In the genomic region with DNA sequence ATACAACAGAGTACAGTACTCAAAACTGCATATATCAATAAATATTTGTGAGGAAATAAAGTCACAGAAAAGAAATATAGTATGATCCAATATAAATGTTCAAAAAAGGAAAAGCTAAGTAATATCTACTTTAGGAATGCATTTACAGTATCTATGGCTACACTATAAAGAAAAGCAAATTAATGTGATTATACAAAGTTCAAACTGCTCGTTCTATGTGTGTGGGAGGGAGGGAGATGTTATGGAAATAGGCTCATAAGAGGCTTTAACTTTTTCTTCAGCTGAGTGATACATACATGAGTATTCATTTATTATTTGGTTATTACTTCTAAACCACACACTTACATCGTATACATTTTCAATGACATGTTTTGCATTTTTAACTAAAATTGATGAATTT, we compare ENCODE assay signal across 26 cellular contexts.
DNase-seq lines count a peak whose midpoint lies in the region; ATAC-seq, FAIRE-seq and TF ChIP-seq lines count a peak whose summit lies in the region.
"Had no signal": no experiment of that assay in that cellular context is flagged by ENCODE, and none has a peak within 500 bp of the region (broad histone marks: within the 10 kb centered on the region; RNA-seq: fewer than 3 reads in every experiment).

No MANE protein-coding gene starts in this region.

- peaks cover 0 to 64% (median 0%) of the 10 kb centered on the region in 11 experiments; a peak in 9 of 22 replicates for H3K9me3 ChIP-seq in BLaER1 treated with 17β-estradiol and CSF1 and Interleukin-3, amounts not matched to agents 10 nM and 100 nM (replicated peaks in 1 of 11)
- H3K9me3 ChIP-seq in OCI-LY7 (ENCODE audit: low read length) = no peaks in the 10 kb centered on the region
- H3K9me3 ChIP-seq: BLaER1, breast epithelium, lower lobe of right lung, right atrium auricular region had no signal

- H3K4me1 ChIP-seq in BLaER1 treated with 17β-estradiol and CSF1 and Interleukin-3, amounts not matched to agents 10 nM and 100 nM = peaks cover 0 to 47% (median 16%) of the 10 kb centered on the region in 10 experiments; a peak in 17 of 20 replicates
- peaks cover 12% of the 10 kb centered on the region for H3K4me1 ChIP-seq in OCI-LY7 (ENCODE audit: insufficient read depth, low read length, poor library complexity, severe bottlenecking)
- H3K4me1 ChIP-seq: BLaER1, breast epithelium, lower lobe of right lung, parathyroid adenoma, right atrium auricular region had no signal

- TF ChIP-seq CTCF in OCI-LY7 (conservative IDR thresholded peaks at IDR 0.05; ENCODE audit: low read length) (no peak), fibroblast of mammary gland (conservative IDR thresholded peaks at IDR 0.05; ENCODE audit: control insufficient read depth, insufficient read depth, low read depth, low read length) (no peak)

- peak overlapping the region in 6 of 11 experiments; percentile 41 to 79 (median 64); a peak in 11 of 22 replicates for H3K4me2 ChIP-seq in BLaER1 treated with 17β-estradiol and CSF1 and Interleukin-3, amounts not matched to agents 10 nM and 100 nM
- peak overlapping the region; percentile 24 for H3K4me2 ChIP-seq in OCI-LY7 (ENCODE audit: low read length)
- H3K4me2 ChIP-seq: BLaER1, PC-9 had no signal

- H4K20me1 ChIP-seq in BLaER1 treated with 17β-estradiol and CSF1 and Interleukin-3, amounts not matched to agents 10 nM and 100 nM = no peaks in the 10 kb centered on the region
- no peaks in the 10 kb centered on the region for H4K20me1 ChIP-seq in OCI-LY7 (ENCODE audit: insufficient read depth, low read length)
- H4K20me1 ChIP-seq: BLaER1 had no signal

- ATAC-seq in GM21390 (IDR thresholded peaks at IDR 0.05; ENCODE audit: unreplicated experiment) = no peak

- no TSS peak for BruUV-seq in OCI-LY7 (replicated peaks; lab: Mats Ljungman, UMichigan)

- POLR2A ChIA-PET in OCI-LY7 (lab: Charles Lee) = interaction anchor here (1.0 kb wide), 1 partner anchor 23 kb away, joined by 3 read pairs; no protein-coding TSS in a partner anchor

- H3K79me2 ChIP-seq in OCI-LY7 (ENCODE audit: insufficient read depth, low read depth, low read length) = no peaks in the 10 kb centered on the region
- H3K79me2 ChIP-seq: parathyroid adenoma had no signal

- H3K27me3 ChIP-seq in BLaER1 treated with 17β-estradiol and CSF1 and Interleukin-3, amounts not matched to agents 10 nM and 100 nM = no peaks in the 10 kb centered on the region
- H3K27me3 ChIP-seq: BLaER1, breast epithelium, heart left ventricle, right atrium auricular region had no signal

- intact Hi-C loops in OCI-LY7 (cut with micrococcal nuclease; ENCODE audit: unreplicated experiment) = no loop called here

- FAIRE-seq in GM19239 (lab: Jason Lieb, UNC) = peak; percentile 80

- DNase-seq in GM19239 (ENCODE audit: insufficient read length, low spot score) = no peak
- no peak for DNase-seq in OCI-LY7 (ENCODE audit: low spot score)
- peak; percentile 18 for DNase-seq in fibroblast of mammary gland (ENCODE audit: low read depth)
- no peak for DNase-seq in activated naive CD4-positive, alpha-beta T cell treated with Interleukin-2 at 50 U/mL for 16 hours
- DNase-seq in DMS79 treated with DMSO at 0.1 percent for 48 hours (lab: John Stamatoyannopoulos, UW) = no peak
- DNase-seq in NAMALWA (ENCODE audit: low spot score) = no peak
- DNase-seq: activated CD4-positive, alpha-beta T cell treated with anti-CD3 and anti-CD28 coated beads, Interleukin-2, amount 10 ng/mL, durations not matched to agents 24 days and 14 days; activated naive CD4-positive, alpha-beta T cell treated with anti-CD3 and anti-CD28 coated beads, Interleukin-2, amount 10 ng/mL, durations not matched to agents 7 days and 5 days; DND-41; effector memory CD4-positive, alpha-beta T cell; heart left ventricle; lower lobe of right lung; nephron progenitor cell; SHP77; stimulated activated CD4-positive, alpha-beta T cell treated with anti-CD3 and anti-CD28 coated beads, Interleukin-12 subunit alpha, Interleukin-12 subunit beta, amount 100 ng/mL, for 4 hours; stimulated activated CD4-positive, alpha-beta T cell treated with anti-CD3 and anti-CD28 coated beads, Interleukin-4, amount 100 ng/mL, for 1 hour; SW 1271; T-helper 9 cell had no signal

- H3K4me3 ChIP-seq in BLaER1 treated with 17β-estradiol and CSF1 and Interleukin-3, amounts not matched to agents 10 nM and 100 nM = peak overlapping the region in 1 of 10 experiments; percentile 38; a peak in 1 of 20 replicates
- H3K4me3 ChIP-seq in OCI-LY7 (ENCODE audit: low read depth, low read length, poor library complexity, severe bottlenecking) (no peak overlapping the region), fibroblast of mammary gland (ENCODE audit: control insufficient read depth, low read depth, low read length) (no peak overlapping the region)
- H3K4me3 ChIP-seq: BLaER1, breast epithelium, lower lobe of right lung, PC-9, right atrium auricular region had no signal

- no peak overlapping the region for H2AFZ ChIP-seq in OCI-LY7 (ENCODE audit: low read length)
- H2AFZ ChIP-seq: parathyroid adenoma, PC-9 had no signal

- CTCF ChIA-PET in OCI-LY7 (lab: Charles Lee; ENCODE audit: unreplicated experiment) = no interaction called here

- H3K36me3 ChIP-seq in BLaER1 treated with 17β-estradiol and CSF1 and Interleukin-3, amounts not matched to agents 10 nM and 100 nM = peaks cover 0 to 5% (median 0%) of the 10 kb centered on the region in 11 experiments; a peak in 2 of 22 replicates
- H3K36me3 ChIP-seq in OCI-LY7 (ENCODE audit: insufficient read depth, low read length) = no peaks in the 10 kb centered on the region
- H3K36me3 ChIP-seq: BLaER1, breast epithelium, heart left ventricle, lower lobe of right lung, right atrium auricular region had no signal

- no peaks in the 10 kb centered on the region for H3K9me2 ChIP-seq in OCI-LY7 (ENCODE audit: insufficient read depth, low read length)

- peak overlapping the region in 4 of 11 experiments; percentile 36 to 77 (median 60); a peak in 5 of 22 replicates for H3K9ac ChIP-seq in BLaER1 treated with 17β-estradiol and CSF1 and Interleukin-3, amounts not matched to agents 10 nM and 100 nM
- H3K9ac ChIP-seq: BLaER1, parathyroid adenoma had no signal

- peak overlapping the region in 10 of 11 experiments; percentile 39 to 96 (median 84); a peak in 18 of 22 replicates for H3K27ac ChIP-seq in BLaER1 treated with 17β-estradiol and CSF1 and Interleukin-3, amounts not matched to agents 10 nM and 100 nM
- no peak overlapping the region for H3K27ac ChIP-seq in OCI-LY7 (ENCODE audit: low read depth, low read length, poor library complexity, severe bottlenecking)
- H3K27ac ChIP-seq: BLaER1, breast epithelium, lower lobe of right lung, parathyroid adenoma, right atrium auricular region, VCaP had no signal
